Comparison of ENCODE assay signal across 22 cellular contexts in genomic region chr5:176382721-176383120, GRCh38.
"Had no signal": no experiment of that assay in that cellular context is flagged by ENCODE, and none has a peak within 500 bp of the region (broad histone marks: within the 10 kb centered on the region; RNA-seq: fewer than 3 reads in every experiment).

No MANE protein-coding gene starts in this region.

- FAIRE-seq: colon, kidney had no signal

- H3K4me3 ChIP-seq: mucosa of descending colon, upper lobe of left lung had no signal

- H3K27me3 ChIP-seq: upper lobe of left lung had no signal

- H3K9me3 Mint-ChIP-seq: activated CD4-positive, alpha-beta T cell treated with anti-CD3 and anti-CD28 coated beads, Interleukin-2, amount 10 ng/mL, durations not matched to agents 24 days and 14 days; activated naive CD4-positive, alpha-beta T cell treated with anti-CD3 and anti-CD28 coated beads, Interleukin-2, amount 10 ng/mL, durations not matched to agents 7 days and 5 days; activated naive CD8-positive, alpha-beta T cell treated with anti-CD3 and anti-CD28 coated beads, Interleukin-2, amount 50 U/mL, for 24 hours; activated T-cell treated with anti-CD3 and anti-CD28 coated beads, Interleukin-2, amount 50 U/mL, for 4 hours; brain; naive B cell; neural crest cell had no signal

- DNase-seq: activated CD4-positive, alpha-beta T cell treated with anti-CD3 and anti-CD28 coated beads, Interleukin-2, amount 10 ng/mL, durations not matched to agents 24 days and 14 days; activated CD4-positive, CD25-positive, alpha-beta regulatory T cell; activated CD8-positive, alpha-beta T cell treated with anti-CD3 and anti-CD28 coated beads, Interleukin-2, amount 10 ng/mL, durations not matched to agents 7 days and 5 days; activated effector memory CD4-positive, alpha-beta T cell treated with Interleukin-2 at 50 U/mL for 16 hours; activated naive CD4-positive, alpha-beta T cell treated with anti-CD3 and anti-CD28 coated beads, Interleukin-2, amount 10 ng/mL, durations not matched to agents 7 days and 5 days; activated naive CD8-positive, alpha-beta T cell treated with anti-CD3 and anti-CD28 coated beads, Interleukin-2, amount 50 U/mL, for 24 hours; activated T-cell treated with anti-CD3 and anti-CD28 coated beads, Interleukin-2, amount 50 U/mL, for 4 hours; anterior cingulate cortex; central memory CD4-positive, alpha-beta T cell; foreskin melanocyte; kidney; mesenchymal stem cell; mucosa of descending colon; naive B cell; stimulated activated naive CD4-positive, alpha-beta T cell treated with Interleukin-2 at 50 U/mL for 16 hours; T1000; upper lobe of left lung had no signal

- H3K27ac Mint-ChIP-seq: activated CD4-positive, alpha-beta T cell treated with anti-CD3 and anti-CD28 coated beads, Interleukin-2, amount 10 ng/mL, durations not matched to agents 24 days and 14 days; activated CD8-positive, alpha-beta T cell treated with anti-CD3 and anti-CD28 coated beads, Interleukin-2, amount 10 ng/mL, durations not matched to agents 7 days and 5 days; activated naive CD4-positive, alpha-beta T cell treated with anti-CD3 and anti-CD28 coated beads, Interleukin-2, amount 10 ng/mL, durations not matched to agents 7 days and 5 days; activated naive CD8-positive, alpha-beta T cell treated with anti-CD3 and anti-CD28 coated beads, Interleukin-2, amount 50 U/mL, for 24 hours; brain; naive B cell; progenitor cell of endocrine pancreas had no signal

- H3K9me3 ChIP-seq: mucosa of descending colon, upper lobe of left lung had no signal

- H3K27me3 Mint-ChIP-seq: activated CD4-positive, alpha-beta T cell treated with anti-CD3 and anti-CD28 coated beads, Interleukin-2, amount 10 ng/mL, durations not matched to agents 24 days and 14 days; activated naive CD4-positive, alpha-beta T cell treated with anti-CD3 and anti-CD28 coated beads, Interleukin-2, amount 10 ng/mL, durations not matched to agents 7 days and 5 days; activated naive CD8-positive, alpha-beta T cell treated with anti-CD3 and anti-CD28 coated beads, Interleukin-2, amount 50 U/mL, for 24 hours; naive B cell; progenitor cell of endocrine pancreas had no signal

- ATAC-seq: activated CD8-positive, alpha-beta T cell treated with anti-CD3 and anti-CD28 coated beads, Interleukin-2, amount 10 ng/mL, durations not matched to agents 7 days and 5 days; activated T-cell treated with anti-CD3 and anti-CD28 coated beads, Interleukin-2, amount 50 U/mL, for 4 hours; mucosa of descending colon; sciatic nerve had no signal

- H3K27ac ChIP-seq: upper lobe of left lung had no signal

- H3K4me3 Mint-ChIP-seq: activated CD4-positive, alpha-beta T cell treated with anti-CD3 and anti-CD28 coated beads, Interleukin-2, amount 10 ng/mL, durations not matched to agents 24 days and 14 days; activated CD8-positive, alpha-beta T cell treated with anti-CD3 and anti-CD28 coated beads, Interleukin-2, amount 10 ng/mL, durations not matched to agents 7 days and 5 days; activated naive CD4-positive, alpha-beta T cell treated with anti-CD3 and anti-CD28 coated beads, Interleukin-2, amount 10 ng/mL, durations not matched to agents 7 days and 5 days; activated naive CD8-positive, alpha-beta T cell treated with anti-CD3 and anti-CD28 coated beads, Interleukin-2, amount 50 U/mL, for 24 hours; activated T-cell treated with anti-CD3 and anti-CD28 coated beads, Interleukin-2, amount 50 U/mL, for 4 hours; neural crest cell had no signal
